In genomic region chr1:62439652-62440371, GRCh38 we compare ENCODE assay signal across 8 cellular contexts. TPM values are rescaled to one million over a fixed set of nuclear protein-coding genes. Genes with fewer than 3 reads are reported as not detected.
DNase-seq lines count a peak whose midpoint lies in the region; ATAC-seq and TF ChIP-seq lines count a peak whose summit lies in the region.

No MANE protein-coding gene starts in this region.

- peaks cover 3% of the 10 kb centered on the region; the same call in 1 of the 2 replicates for H3K4me1 ChIP-seq in IMR-90 (ENCODE audit: control insufficient read depth, insufficient read depth, low read length)

- H4K8ac ChIP-seq in IMR-90 (ENCODE audit: low read depth in 2 of 2, low read length in 2 of 2): no peak overlapping the region

- H3K4me2 ChIP-seq in IMR-90 (ENCODE audit: low read depth, low read length): no peak overlapping the region

- no peak for TF ChIP-seq CTCF in IMR-90 (conservative IDR thresholded peaks at IDR 0.05; ENCODE audit: low read depth, low read length)
- no peak for TF ChIP-seq CTCF in choroid plexus epithelial cell (conservative IDR thresholded peaks at IDR 0.05; ENCODE audit: low read depth, low read length)
- TF ChIP-seq CTCF in lower leg skin (IDR thresholded peaks at IDR 0.05): no peak

- WGBS in IMR-90 (ENCODE audit: extremely low coverage in 2 of 2, insufficient read length in 1 of 2), 2 experiments: no CpG with 5 or more reads among the region's 4 CpGs
- 60 to 68% methylated on average over 4 of the region's 4 CpGs for WGBS in lower leg skin, 2 donors

- H2BK20ac ChIP-seq in IMR-90 (ENCODE audit: low read depth, low read length): no peak overlapping the region

- no peak overlapping the region for H4K5ac ChIP-seq in IMR-90 (ENCODE audit: low read depth, low read length)

- no peak overlapping the region for H4K91ac ChIP-seq in IMR-90 (ENCODE audit: insufficient read depth, low read depth, low read length)

- no peak overlapping the region for H3K14ac ChIP-seq in IMR-90 (replicated peaks; ENCODE audit: low read depth, low read length)

- no peak overlapping the region for H2BK5ac ChIP-seq in IMR-90 (ENCODE audit: low read depth, low read length, poor library complexity, severe bottlenecking)

- intact Hi-C loops in IMR-90 (cut with micrococcal nuclease) (no loop called here), lower leg skin (cut with DNase I; ENCODE audit: low total_unique reads) (no loop called here)

- POLR2A ChIA-PET in IMR-90 (lab: Charles Lee; ENCODE audit: unreplicated experiment): no interaction called here

- DNase-seq in Caki2 (ENCODE audit: low read depth) (peak; percentile 30), IMR-90 (peak; percentile 30), choroid plexus epithelial cell (ENCODE audit: low read depth) (peak; percentile 30), lower leg skin (ENCODE audit: low spot score in 2 of 2) (no peak)

- H2BK120ac ChIP-seq in IMR-90 (ENCODE audit: low read depth, low read length): no peak overlapping the region

- BruUV-seq in IMR-90 (replicated peaks; lab: Mats Ljungman, UMichigan): no TSS peak

- H3K9me3 ChIP-seq in IMR-90 (ENCODE audit: control insufficient read depth, insufficient read depth, low read length): no peaks in the 10 kb centered on the region

- no peak overlapping the region for H3K18ac ChIP-seq in IMR-90 (ENCODE audit: low read depth, low read length)

- peaks cover 6% of the 10 kb centered on the region for H3K36me3 ChIP-seq in IMR-90 (ENCODE audit: control insufficient read depth, insufficient read depth, low read length)

- in situ Hi-C loops in Caki2 (cut with HindIII; ENCODE audit: low pct_unique_long_range_greater_than_20kb, low sequenced_read_pairs) (no loop called here), IMR-90 (cut with MboI; ENCODE audit: low sequenced_read_pairs) (no loop called here)

- TF ChIP-seq POLR2A in IMR-90 (IDR thresholded peaks at IDR 0.05; ENCODE audit: low read depth, low read length) (no peak), lower leg skin (IDR thresholded peaks at IDR 0.05) (no peak)

- CTCF ChIA-PET in IMR-90 (lab: Yijun Ruan, JAX): no interaction called here

- no peak overlapping the region for H3K56ac ChIP-seq in IMR-90 (ENCODE audit: extremely low read depth, insufficient read depth, low read length)

- no peak overlapping the region for H3K27ac ChIP-seq in IMR-90 (ENCODE audit: insufficient read depth, low read length)

- H2AK5ac ChIP-seq in IMR-90 (ENCODE audit: low read depth, low read length): no peak overlapping the region

- peaks cover 5% of the 10 kb centered on the region for H4K20me1 ChIP-seq in IMR-90 (ENCODE audit: insufficient read depth, low read length)

- dilution Hi-C loops in IMR-90 (cut with HindIII; ENCODE audit: low sequenced_read_pairs, unreplicated experiment): no loop called here

- no peak for TF ChIP-seq RAD21 in IMR-90 (IDR thresholded peaks at IDR 0.05; ENCODE audit: low read length)

- H3K9me1 ChIP-seq in IMR-90 (ENCODE audit: insufficient read depth, low read length): peaks cover 2% of the 10 kb centered on the region; the same call in 1 of the 2 replicates

- H3K79me1 ChIP-seq in IMR-90 (ENCODE audit: low read depth in 1 of 2, low read length in 2 of 2): peaks cover 11 to 16% of the 10 kb centered on the region in 2 experiments; a peak in 3 of 4 replicates

- ATAC-seq in GM21381 (IDR thresholded peaks at IDR 0.05; ENCODE audit: unreplicated experiment) (peak; percentile 19), IMR-90 (ENCODE audit: low read depth) (no peak), HG03280 (IDR thresholded peaks at IDR 0.05; ENCODE audit: unreplicated experiment) (no peak), GM21526 (IDR thresholded peaks at IDR 0.05; ENCODE audit: low FRiP score, unreplicated experiment) (no peak), HG03521 (IDR thresholded peaks at IDR 0.05; ENCODE audit: unreplicated experiment) (no peak)

- no peaks in the 10 kb centered on the region for H3K27me3 ChIP-seq in IMR-90 (ENCODE audit: control insufficient read depth, insufficient read depth, low read length)

- H3K9ac ChIP-seq in IMR-90 (ENCODE audit: low read depth, low read length): no peak overlapping the region

- H2AFZ ChIP-seq in IMR-90 (replicated peaks; ENCODE audit: low read length, poor library complexity): no peak overlapping the region

- no peak overlapping the region for H2BK15ac ChIP-seq in IMR-90 (ENCODE audit: low read depth, low read length)

- no peak overlapping the region for H2AK9ac ChIP-seq in IMR-90 (replicated peaks; ENCODE audit: low read depth, low read length, poor library complexity)

- H3K4me3 ChIP-seq in IMR-90 (ENCODE audit: insufficient read depth, low read depth, low read length): no peak overlapping the region
- no peak overlapping the region for H3K4me3 ChIP-seq in choroid plexus epithelial cell (ENCODE audit: low read depth, low read length)
- H3K4me3 ChIP-seq in lower leg skin (ENCODE audit: low read depth, poor library complexity, severe bottlenecking): no peak overlapping the region

- H3K23ac ChIP-seq in IMR-90 (ENCODE audit: low read depth, low read length): no peak overlapping the region

- no peak overlapping the region for H3K4ac ChIP-seq in IMR-90 (ENCODE audit: low read depth, low read length)

TF ChIP-seq in IMR-90, 13 proteins besides CTCF, POLR2A, EP300 and RAD21:
- no peak for TF ChIP-seq ELK1 (IDR thresholded peaks at IDR 0.05; ENCODE audit: borderline replicate concordance, low read depth, low read length)
- no peak for TF ChIP-seq SMC3 (IDR thresholded peaks at IDR 0.05; ENCODE audit: low read depth, low read length)
- TF ChIP-seq MAFK (IDR thresholded peaks at IDR 0.05; ENCODE audit: low read depth, low read length): no peak
- TF ChIP-seq NFE2L2 (IDR thresholded peaks at IDR 0.05; ENCODE audit: low read depth, low read length): no peak
- TF ChIP-seq BHLHE40 (IDR thresholded peaks at IDR 0.05; ENCODE audit: low read depth, low read length): no peak
- TF ChIP-seq RCOR1 (IDR thresholded peaks at IDR 0.05; ENCODE audit: insufficient replicate concordance, low read length): no peak
- no peak for TF ChIP-seq MAZ (IDR thresholded peaks at IDR 0.05; ENCODE audit: borderline replicate concordance, low read depth, low read length)
- no peak for TF ChIP-seq MXI1 (IDR thresholded peaks at IDR 0.05; ENCODE audit: borderline replicate concordance, low read depth, low read length)
- TF ChIP-seq FOS (IDR thresholded peaks at IDR 0.05; ENCODE audit: low read depth, low read length): no peak
- no peak for TF ChIP-seq CHD1 (IDR thresholded peaks at IDR 0.05; ENCODE audit: low read depth, low read length)
- TF ChIP-seq RFX5 (IDR thresholded peaks at IDR 0.05; ENCODE audit: low read depth, low read length): no peak
- no peak for TF ChIP-seq USF2 (IDR thresholded peaks at IDR 0.05; ENCODE audit: low read depth, low read length)
- no peak for TF ChIP-seq CEBPB (IDR thresholded peaks at IDR 0.05; ENCODE audit: low read depth, low read length)

RNA-seq across cellular contexts. Expression of gene USP1, which starts 3.0 kb away (rescaled TPM):
- total RNA-seq in Caki2 (2014; rRNA removed; shearing (Covaris generic); ENCODE audit: low replicate concordance): 28.0 and 30.2 TPM in 2 replicates
- 9.7 and 26.1 TPM in 2 replicates for total RNA-seq in IMR-90 (2012; rRNA removed)
- 5.9 and 7.5 TPM in 2 replicates for polyA plus RNA-seq in IMR-90 (2012; rRNA removed)
- 1.6 and 2.5 TPM in 2 replicates for polyA plus RNA-seq in IMR-90 (2012; cell fraction: cytosol; rRNA removed)
- 1.1 and 2.2 TPM in 2 replicates for polyA plus RNA-seq in IMR-90 (2012; cell fraction: nucleus; rRNA removed; ENCODE audit: low replicate concordance)
- 10 to 100 TPM; 23.9 to 28.4 (median 25.8) TPM for total RNA-seq in lower leg skin

Comparison
In these comparisons a context has a peak if more than half of its experiments do, and no peak if none do; other contexts are left out.
1. DNase-seq: peak in Caki2 (single experiment), IMR-90 (single experiment) and choroid plexus epithelial cell (single experiment); none in lower leg skin (0 of 2).